ENCODE assay signal across 8 cellular contexts in the genomic region with DNA sequence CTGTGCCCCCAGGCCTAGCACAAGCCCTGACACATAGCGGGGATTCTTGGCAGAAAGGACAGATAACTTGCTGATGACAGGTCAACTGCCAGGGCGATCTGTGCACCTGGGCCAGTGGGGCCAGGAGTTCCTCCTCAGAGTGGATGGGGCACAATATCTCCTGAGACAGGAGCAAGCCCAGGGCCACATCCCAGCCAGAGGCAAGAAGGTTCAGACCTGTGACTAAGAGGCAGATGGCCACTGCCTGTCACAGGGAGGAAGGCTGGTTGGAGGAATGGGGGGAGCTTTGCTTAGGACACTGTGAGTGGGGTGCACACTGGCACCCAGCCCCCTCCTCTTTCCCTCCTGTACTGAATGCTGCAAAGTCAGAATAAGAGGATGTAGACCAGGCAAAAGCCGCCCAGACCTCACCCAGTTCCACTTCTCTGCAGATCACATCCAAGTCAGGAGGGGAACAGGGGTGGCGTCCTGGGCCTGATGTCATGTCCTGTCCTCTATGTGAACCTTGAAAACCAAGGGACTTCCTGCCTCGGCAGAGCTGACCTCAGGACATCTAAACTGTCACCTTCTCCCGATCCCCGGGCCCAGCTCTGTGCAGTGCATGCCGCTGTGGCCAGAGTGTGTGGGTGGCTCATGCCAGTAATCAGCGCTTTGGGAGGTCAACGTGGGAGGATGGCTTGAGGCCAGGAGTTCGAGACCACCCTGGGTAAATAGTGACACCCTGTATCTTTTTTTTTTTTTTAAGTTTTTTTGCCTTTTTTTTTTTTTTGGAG. TPM values are rescaled to one million over a fixed set of nuclear protein-coding genes. Genes with fewer than 3 reads are reported as not detected.
A peak's percentile ranks its signal among the peaks of the same experiment; 100 is the strongest.
DNase-seq lines count a peak whose midpoint lies in the region; ATAC-seq and TF ChIP-seq lines count a peak whose summit lies in the region.

No MANE protein-coding gene starts in this region.

- no peaks in the 10 kb centered on the region for H3K36me3 Mint-ChIP-seq in neural crest cell (ENCODE audit: low read depth)

- no peaks in the 10 kb centered on the region for H3K9me3 ChIP-seq in Karpas-422 (ENCODE audit: low read length)
- H3K9me3 ChIP-seq in esophagus squamous epithelium, result no peaks in the 10 kb centered on the region

- H3K27me3 ChIP-seq in Karpas-422 (ENCODE audit: low read length), result no peaks in the 10 kb centered on the region
- no peaks in the 10 kb centered on the region for H3K27me3 ChIP-seq in esophagus squamous epithelium

- peaks cover 32% of the 10 kb centered on the region for H3K79me2 ChIP-seq in Karpas-422 (ENCODE audit: low read length)

- no peaks in the 10 kb centered on the region for H3K4me1 Mint-ChIP-seq in neural crest cell

- no peak overlapping the region for H2AFZ ChIP-seq in Karpas-422 (ENCODE audit: low read length)

- no peaks in the 10 kb centered on the region for H3K9me2 ChIP-seq in Karpas-422 (replicated peaks; ENCODE audit: insufficient read depth, low read length)

- DNase-seq in GF-D8 (lab: John Stamatoyannopoulos, UW), result peak; percentile 91
- DNase-seq in Karpas-422, result peak; percentile 65
- peak; percentile 24 for DNase-seq in activated CD4-positive, alpha-beta T cell treated with anti-CD3 and anti-CD28 coated beads, Interleukin-2, amount 50 U/mL, for 1 hour
- peak; percentile 21 for DNase-seq in esophagus squamous epithelium (lab: John Stamatoyannopoulos, UW)
- no peak for DNase-seq in neural crest cell (ENCODE audit: low read depth, low spot score)
- no peak for DNase-seq in GOT3 (lab: John Stamatoyannopoulos, UW)

- H3K36me3 ChIP-seq in Karpas-422 (ENCODE audit: insufficient read depth, low read length), result no peaks in the 10 kb centered on the region; the same call in 1 of the 2 replicates
- peaks cover 0 to 42% (median 0%) of the 10 kb centered on the region in 3 donors for H3K36me3 ChIP-seq in esophagus squamous epithelium
- H3K36me3 ChIP-seq in urinary bladder (ENCODE audit: insufficient read depth), result no peaks in the 10 kb centered on the region

- intact Hi-C loops in esophagus squamous epithelium (cut with DNase I), result no loop called here

- H3K9ac ChIP-seq in Karpas-422 (ENCODE audit: low read length), result peak overlapping the region; percentile 95

- WGBS in esophagus squamous epithelium, 2 donors, result 10 to 17% methylated on average over 7 to 9 of the region's 11 CpGs
- WGBS in urinary bladder, result 48% methylated on average over 11 of the region's 11 CpGs

- H3K27ac Mint-ChIP-seq in neural crest cell (ENCODE audit: unreplicated experiment), result no peak overlapping the region

- H3K27ac ChIP-seq in Karpas-422 (ENCODE audit: low read length) (no peak overlapping the region), esophagus squamous epithelium (peak overlapping the region; percentile 47 to 95 (median 88)), urinary bladder (ENCODE audit: low read depth) (no peak overlapping the region)

- H3K4me1 ChIP-seq in Karpas-422 (ENCODE audit: low read length) (peaks cover 16% of the 10 kb centered on the region), esophagus squamous epithelium (peaks cover 13 to 28% (median 18%) of the 10 kb centered on the region in 3 donors), urinary bladder (ENCODE audit: insufficient read depth) (no peaks in the 10 kb centered on the region)

- TF ChIP-seq CTCF in esophagus squamous epithelium (IDR thresholded peaks at IDR 0.05) (no peak), neural crest cell (conservative IDR thresholded peaks at IDR 0.05) (no peak)

- H3K4me3 ChIP-seq in Karpas-422 (ENCODE audit: low read length), result peak overlapping the region; percentile 92
- peak overlapping the region; percentile 73 to 96 (median 90) for H3K4me3 ChIP-seq in esophagus squamous epithelium
- H3K4me3 ChIP-seq in urinary bladder (ENCODE audit: low read depth, low read length), result peak overlapping the region; percentile 87

- H4K20me1 ChIP-seq in Karpas-422 (ENCODE audit: insufficient read depth, low read depth, low read length), result 0 out of 2 replicates have a peak, but pooled peaks cover 3% of the 10 kb centered on the region

- peak overlapping the region; percentile 66 for H3K4me2 ChIP-seq in Karpas-422 (ENCODE audit: low read depth, low read length, poor library complexity, severe bottlenecking)

- no peaks in the 10 kb centered on the region for H3K27me3 Mint-ChIP-seq in neural crest cell (ENCODE audit: low read depth)

- no peaks in the 10 kb centered on the region for H3K9me3 Mint-ChIP-seq in neural crest cell

- H3K4me3 Mint-ChIP-seq in neural crest cell, result peak overlapping the region; percentile 85

- no peak for TF ChIP-seq POLR2A in esophagus squamous epithelium (IDR thresholded peaks at IDR 0.05)

- peak; percentile 69 for ATAC-seq in GM21717 (IDR thresholded peaks at IDR 0.05; ENCODE audit: unreplicated experiment)

RNA-seq across cellular contexts. Expression of gene GUSB, which starts 1.3 kb away (rescaled TPM):
- 33.0 and 33.7 TPM in 2 replicates for total RNA-seq in Karpas-422 (2014; rRNA removed; shearing (Covaris generic); ENCODE audit: low replicate concordance)
- 10 to 100 TPM; 13.6 to 30.1 (median 21.7) TPM for total RNA-seq in esophagus squamous epithelium
- 50.4 and 51.9 TPM in 2 replicates for total RNA-seq in neural crest cell
- 27.4 TPM for total RNA-seq in urinary bladder
- 56.3 TPM for polyA plus RNA-seq in urinary bladder

Comparison
In these comparisons a context has a peak if more than half of its experiments do, and no peak if none do; other contexts are left out.
1. DNase-seq: peak in GF-D8 (single experiment), Karpas-422 (single experiment), activated CD4-positive, alpha-beta T cell treated with anti-CD3 and anti-CD28 coated beads, Interleukin-2, amount 50 U/mL, for 1 hour (single experiment) and esophagus squamous epithelium (single experiment); none in neural crest cell (single experiment) and GOT3 (single experiment).
2. H3K27ac ChIP-seq: peak in esophagus squamous epithelium (4 of 4); none in Karpas-422 (single experiment) and urinary bladder (single experiment).
3. Peak in every context shown above with its lines, with median percentiles within 50 percentile points of each other: H3K4me3 ChIP-seq.